ENCODE assay signal across 11 cellular contexts in genomic region chr16:20897897-20898296, GRCh38. TPM values are rescaled to one million over a fixed set of nuclear protein-coding genes. Genes with fewer than 3 reads are reported as not detected.
A peak's percentile ranks its signal among the peaks of the same experiment; 100 is the strongest.
DNase-seq lines count a peak whose midpoint lies in the region; ATAC-seq, FAIRE-seq and TF ChIP-seq lines count a peak whose summit lies in the region.
"Had no signal": no experiment of that assay in that cellular context is flagged by ENCODE, and none has a peak within 500 bp of the region (broad histone marks: within the 10 kb centered on the region; RNA-seq: fewer than 3 reads in every experiment).

No MANE protein-coding gene starts in this region.

- no peak for FAIRE-seq in keratinocyte (lab: Jason Lieb, UNC)

- H3K4me3 Mint-ChIP-seq in activated CD8-positive, alpha-beta memory T cell treated with anti-CD3 and anti-CD28 coated beads, Interleukin-2, amount 10 ng/mL, durations not matched to agents 7 days and 5 days, result peak overlapping the region; percentile 97
- H3K4me3 Mint-ChIP-seq in stimulated activated naive CD8-positive, alpha-beta T cell treated with anti-CD3 and anti-CD28 coated beads, Interleukin-15, amount 100 ng/mL, for 72 hours, result peak overlapping the region; percentile 6 to 32
- peak overlapping the region in 1 of 2 experiments; percentile 17; a peak in 1 of 5 replicates for H3K4me3 Mint-ChIP-seq in H9

- dilution Hi-C loops in keratinocyte (cut with MboI; ENCODE audit: extremely low pct_ligation_motif_present, low sequenced_read_pairs), result no loop called here

- H2BK5ac ChIP-seq in H9 (ENCODE audit: insufficient read length, low read length), result no peak overlapping the region

- H3K9ac ChIP-seq in adipocyte (ENCODE audit: low read length) (peak overlapping the region; percentile 99), keratinocyte (ENCODE audit: control insufficient read depth, extremely low read depth, insufficient read depth, low read length) (no peak overlapping the region), H9 (ENCODE audit: extremely low read depth, insufficient read length, low read length) (no peak overlapping the region)

- H3K36me3 ChIP-seq in adipocyte (ENCODE audit: control insufficient read depth, insufficient read depth, low read length, severe bottlenecking), result peaks cover 49% of the 10 kb centered on the region
- H3K36me3 ChIP-seq in keratinocyte (ENCODE audit: control insufficient read depth in 2 of 2, extremely low read depth in 1 of 2, insufficient read depth in 2 of 2, low read length in 2 of 2), result peaks cover 10 to 18% of the 10 kb centered on the region in 2 experiments
- no peaks in the 10 kb centered on the region for H3K36me3 ChIP-seq in testis (ENCODE audit: low read depth, missing control alignments)

- CTCF ChIA-PET in activated CD8-positive, alpha-beta memory T cell treated with anti-CD3 and anti-CD28 coated beads, Interleukin-2, amount 10 ng/mL, durations not matched to agents 7 days and 5 days (lab: Charles Lee), result interaction anchor here (0.5 to 3.7 kb wide), 4 partner anchors 14 to 46 kb away, joined by 3 to 24 read pairs (median 3); no protein-coding TSS in a partner anchor

- H3K4ac ChIP-seq in H9 (ENCODE audit: low read depth, low read length), result no peak overlapping the region

- no peaks in the 10 kb centered on the region for H3K9me3 Mint-ChIP-seq in activated CD8-positive, alpha-beta memory T cell treated with anti-CD3 and anti-CD28 coated beads, Interleukin-2, amount 10 ng/mL, durations not matched to agents 7 days and 5 days (ENCODE audit: low read depth)
- H3K9me3 Mint-ChIP-seq in stimulated activated naive CD8-positive, alpha-beta T cell treated with anti-CD3 and anti-CD28 coated beads, Interleukin-15, amount 100 ng/mL, for 72 hours, result no peaks in the 10 kb centered on the region
- no peaks in the 10 kb centered on the region; a peak in 1 of 5 replicates for H3K9me3 Mint-ChIP-seq in H9

- peak overlapping the region; percentile 7 for H3K27ac ChIP-seq in keratinocyte (ENCODE audit: control insufficient read depth, insufficient read depth, low read length)
- no peak overlapping the region for H3K27ac ChIP-seq in testis
- no peak overlapping the region for H3K27ac ChIP-seq in H9 (ENCODE audit: insufficient read length, low read depth, low read length)

- H3K23me2 ChIP-seq in H9 (ENCODE audit: insufficient read length, low read depth, low read length, poor library complexity, severe bottlenecking), result peaks cover 14% of the 10 kb centered on the region

- H3K14ac ChIP-seq in H9 (ENCODE audit: insufficient read depth, low read length), result no peak overlapping the region

- peak overlapping the region; percentile 37 for H3K27ac Mint-ChIP-seq in activated CD8-positive, alpha-beta memory T cell treated with anti-CD3 and anti-CD28 coated beads, Interleukin-2, amount 10 ng/mL, durations not matched to agents 7 days and 5 days
- H3K27ac Mint-ChIP-seq in stimulated activated naive CD8-positive, alpha-beta T cell treated with anti-CD3 and anti-CD28 coated beads, Interleukin-15, amount 100 ng/mL, for 72 hours, result no peak overlapping the region
- no peak overlapping the region for H3K27ac Mint-ChIP-seq in H9

- no peak overlapping the region for H3K18ac ChIP-seq in H9 (ENCODE audit: insufficient read length, low read depth, low read length)

- no peaks in the 10 kb centered on the region for H3K27me3 ChIP-seq in adipocyte (replicated peaks; ENCODE audit: control insufficient read depth, insufficient read depth, low read length)
- no peaks in the 10 kb centered on the region for H3K27me3 ChIP-seq in keratinocyte (ENCODE audit: control insufficient read depth, extremely low read depth, insufficient read depth, low read length)
- no peaks in the 10 kb centered on the region for H3K27me3 ChIP-seq in testis
- no peaks in the 10 kb centered on the region for H3K27me3 ChIP-seq in H9 (ENCODE audit: insufficient read depth, low read length)

- ATAC-seq in activated CD8-positive, alpha-beta memory T cell treated with anti-CD3 and anti-CD28 coated beads, Interleukin-2, amount 10 ng/mL, durations not matched to agents 7 days and 5 days, result no peak
- no peak for ATAC-seq in stimulated activated naive CD8-positive, alpha-beta T cell treated with anti-CD3 and anti-CD28 coated beads, Interleukin-15, amount 100 ng/mL, for 72 hours
- ATAC-seq: left lobe of liver had no signal

- H4K8ac ChIP-seq in H9 (replicated peaks; ENCODE audit: insufficient read length, low read depth, low read length), result no peak overlapping the region

- H2BK15ac ChIP-seq in H9 (ENCODE audit: low read depth, low read length), result no peak overlapping the region

- H3K79me2 ChIP-seq in keratinocyte (ENCODE audit: control insufficient read depth, insufficient read depth, low read length) (peaks cover 74% of the 10 kb centered on the region), H9 (ENCODE audit: insufficient read depth, low read length) (peaks cover 17% of the 10 kb centered on the region; the same call in 1 of the 2 replicates)

- H2AK5ac ChIP-seq in H9 (ENCODE audit: insufficient read length, low read length), result no peak overlapping the region

- H4K20me1 ChIP-seq in keratinocyte (ENCODE audit: control insufficient read depth, extremely low read depth, insufficient read depth, low read length) (no peaks in the 10 kb centered on the region), H9 (ENCODE audit: control insufficient read depth, insufficient read depth, insufficient read length) (no peaks in the 10 kb centered on the region)

- H3K36me3 Mint-ChIP-seq in activated CD8-positive, alpha-beta memory T cell treated with anti-CD3 and anti-CD28 coated beads, Interleukin-2, amount 10 ng/mL, durations not matched to agents 7 days and 5 days, result peaks cover 54% of the 10 kb centered on the region
- peaks cover 7 to 27% (median 14%) of the 10 kb centered on the region in 3 experiments for H3K36me3 Mint-ChIP-seq in H9 (ENCODE audit: insufficient read depth in 1 of 3, low read depth in 3 of 3)

- H3K4me3 ChIP-seq in adipocyte (ENCODE audit: low read length) (peak overlapping the region; percentile 97), keratinocyte (ENCODE audit: control insufficient read depth in 2 of 3, extremely low read depth in 1 of 3, insufficient read depth in 2 of 3, low read depth in 1 of 3, low read length in 3 of 3) (no peak overlapping the region), testis (no peak overlapping the region)

- H2AFZ ChIP-seq in keratinocyte (ENCODE audit: control insufficient read depth, low read length), result no peak overlapping the region
- no peak overlapping the region for H2AFZ ChIP-seq in H9 (ENCODE audit: low read length)

- DNase-seq in activated CD8-positive, alpha-beta memory T cell treated with anti-CD3 and anti-CD28 coated beads, Interleukin-2, amount 10 ng/mL, durations not matched to agents 7 days and 5 days, result no peak
- DNase-seq in activated CD8-positive, alpha-beta memory T cell treated with anti-CD3 and anti-CD28 coated beads, Interleukin-2, amount 50 U/mL, for 48 hours, result no peak
- DNase-seq in adipocyte (ENCODE audit: low read depth), result no peak
- no peak for DNase-seq in keratinocyte (ENCODE audit: low read depth, low spot score)
- no peak for DNase-seq in stimulated activated naive CD8-positive, alpha-beta T cell treated with anti-CD3 and anti-CD28 coated beads, Interleukin-15, amount 100 ng/mL, for 72 hours
- DNase-seq in testis, result no peak
- DNase-seq in H9, result no peak
- DNase-seq in DMS153 treated with DMSO at 0.1 percent for 48 hours (lab: John Stamatoyannopoulos, UW; ENCODE audit: unreplicated experiment), result no peak
- DNase-seq: dermis blood vessel endothelial cell, NCI-H1048 had no signal

- no peak for TF ChIP-seq POLR2A in testis (IDR thresholded peaks at IDR 0.05)

- H2BK20ac ChIP-seq in H9 (ENCODE audit: low read depth, low read length, poor library complexity, severe bottlenecking), result no peak overlapping the region

- 48 to 52% methylated on average over 3 of the region's 3 CpGs for WGBS in testis, 2 donors
- WGBS in H9 (ENCODE audit: extremely low coverage, insufficient read length, low lambda C conversion rate), result no CpG with 5 or more reads among the region's 3 CpGs

- TF ChIP-seq CTCF in keratinocyte (optimal IDR thresholded peaks at IDR 0.05 in 1 of 3, IDR thresholded peaks at IDR 0.05 in 1 of 3, conservative IDR thresholded peaks at IDR 0.05 in 1 of 3; ENCODE audit: extremely low read depth in 1 of 3, insufficient read depth in 2 of 3, low read length in 3 of 3) (no peak), testis (IDR thresholded peaks at IDR 0.05) (no peak), H9 (conservative IDR thresholded peaks at IDR 0.05) (no peak)

- H3K4me1 ChIP-seq in adipocyte (ENCODE audit: control insufficient read depth, insufficient read depth, low read length), result peaks cover 68% of the 10 kb centered on the region
- H3K4me1 ChIP-seq in keratinocyte (ENCODE audit: control insufficient read depth, extremely low read depth, insufficient read depth, low read length), result peaks cover 35% of the 10 kb centered on the region
- H3K4me1 ChIP-seq in testis, result peaks cover 26% of the 10 kb centered on the region
- no peaks in the 10 kb centered on the region for H3K4me1 ChIP-seq in H9 (ENCODE audit: insufficient read depth, low read length)

- no peak overlapping the region for H2BK120ac ChIP-seq in H9 (ENCODE audit: low read depth, low read length, poor library complexity, severe bottlenecking)

- H3K79me1 ChIP-seq in H9 (ENCODE audit: insufficient read depth, low read depth, low read length, poor library complexity, severe bottlenecking), result peaks cover 5% of the 10 kb centered on the region

- H3K27me3 Mint-ChIP-seq in activated CD8-positive, alpha-beta memory T cell treated with anti-CD3 and anti-CD28 coated beads, Interleukin-2, amount 10 ng/mL, durations not matched to agents 7 days and 5 days, result no peaks in the 10 kb centered on the region
- H3K27me3 Mint-ChIP-seq in stimulated activated naive CD8-positive, alpha-beta T cell treated with anti-CD3 and anti-CD28 coated beads, Interleukin-15, amount 100 ng/mL, for 72 hours, result no peaks in the 10 kb centered on the region
- no peaks in the 10 kb centered on the region for H3K27me3 Mint-ChIP-seq in H9 (ENCODE audit: low read depth)

- no peak overlapping the region for H4K5ac ChIP-seq in H9 (ENCODE audit: insufficient read length, low read depth, low read length)

- no peak overlapping the region for H4K91ac ChIP-seq in H9 (ENCODE audit: insufficient read length, low read depth, low read length)

- no peak overlapping the region for H3K56ac ChIP-seq in H9 (ENCODE audit: insufficient read length, low read depth, low read length)

- peaks cover 60% of the 10 kb centered on the region for H3K4me1 Mint-ChIP-seq in activated CD8-positive, alpha-beta memory T cell treated with anti-CD3 and anti-CD28 coated beads, Interleukin-2, amount 10 ng/mL, durations not matched to agents 7 days and 5 days
- H3K4me1 Mint-ChIP-seq in stimulated activated naive CD8-positive, alpha-beta T cell treated with anti-CD3 and anti-CD28 coated beads, Interleukin-15, amount 100 ng/mL, for 72 hours, result peaks cover 52% of the 10 kb centered on the region
- H3K4me1 Mint-ChIP-seq in H9, result peaks cover 32 to 36% of the 10 kb centered on the region in 2 experiments

- intact Hi-C loops in testis (cut with DNase I; ENCODE audit: low total_unique reads), result no loop called here

- H3K9me1 ChIP-seq in keratinocyte (ENCODE audit: control insufficient read depth, extremely low read depth, insufficient read depth, low read length), result peaks cover 5% of the 10 kb centered on the region

- H3K9me3 ChIP-seq in adipocyte (ENCODE audit: control insufficient read depth, low read length) (no peaks in the 10 kb centered on the region), keratinocyte (ENCODE audit: control insufficient read depth, low read depth, low read length) (no peaks in the 10 kb centered on the region), testis (no peaks in the 10 kb centered on the region), H9 (ENCODE audit: control insufficient read depth, low read depth, low read length) (no peaks in the 10 kb centered on the region)

- H2BK12ac ChIP-seq in H9 (ENCODE audit: insufficient read length, low read depth, low read length), result no peak overlapping the region

- no peak overlapping the region for H3K23ac ChIP-seq in H9 (ENCODE audit: insufficient read length, low read depth, low read length)

- H3K4me2 ChIP-seq in keratinocyte (ENCODE audit: control insufficient read depth, extremely low read depth, insufficient read depth, low read depth, low read length) (peak overlapping the region; percentile 93), H9 (ENCODE audit: insufficient read depth, insufficient read length, low read length) (no peak overlapping the region)

- no peak overlapping the region for H3T11ph ChIP-seq in H9 (ENCODE audit: low read length)

RNA-seq across cellular contexts. Expression of gene DCUN1D3, which starts 2.3 kb away (rescaled TPM):
- 10 to 100 TPM; 18.1 to 24.4 TPM for total RNA-seq in activated CD8-positive, alpha-beta memory T cell treated with anti-CD3 and anti-CD28 coated beads, Interleukin-2, amount 10 ng/mL, durations not matched to agents 7 days and 5 days
- polyA plus RNA-seq in keratinocyte (8.0 to 10.0 TPM (median 9.4 TPM) in 3 replicates), testis (ENCODE audit: insufficient read depth, low read depth, low replicate concordance) (19.5 TPM)
- polyA plus RNA-seq in keratinocyte (2011; ENCODE audit: low read depth), result 14.8 TPM
- polyA plus RNA-seq in keratinocyte (2011; cell fraction: cytosol; rRNA removed), result 7.1 and 9.8 TPM in 2 replicates
- 12.2 and 15.4 TPM in 2 replicates for polyA plus RNA-seq in keratinocyte (2011; cell fraction: nucleus; rRNA removed)
- polyA plus RNA-seq in keratinocyte (2012; ENCODE audit: low replicate concordance), result 11.5 and 28.0 TPM in 2 replicates
- polyA minus RNA-seq in keratinocyte, result 18.5 to 29.4 TPM (median 27.1 TPM) in 3 replicates
- polyA minus RNA-seq in keratinocyte (2011; cell fraction: cytosol; rRNA and poly(A)+ RNA removed), result 14.8 TPM
- 13.1 and 21.9 TPM in 2 replicates for polyA minus RNA-seq in keratinocyte (2011; cell fraction: nucleus; rRNA and poly(A)+ RNA removed)
- total RNA-seq in testis (10 to 100 TPM; 15.2 to 16.5 TPM), H9 (2021) (16.1 and 17.7 TPM in 2 replicates)

RNA-seq across cellular contexts. Expression of gene LYRM1, which starts 2.7 kb away (rescaled TPM):
- 10 to 100 TPM; 38.6 to 47.7 TPM for total RNA-seq in activated CD8-positive, alpha-beta memory T cell treated with anti-CD3 and anti-CD28 coated beads, Interleukin-2, amount 10 ng/mL, durations not matched to agents 7 days and 5 days
- 13.1 to 27.1 TPM (median 21.7 TPM) in 3 replicates for polyA plus RNA-seq in keratinocyte
- polyA plus RNA-seq in keratinocyte (2011; ENCODE audit: low read depth), result 13.0 TPM
- polyA plus RNA-seq in keratinocyte (2011; cell fraction: cytosol; rRNA removed), result 19.7 and 28.4 TPM in 2 replicates
- polyA plus RNA-seq in keratinocyte (2011; cell fraction: nucleus; rRNA removed), result 6.4 and 10.7 TPM in 2 replicates
- polyA plus RNA-seq in keratinocyte (2012; ENCODE audit: low replicate concordance), result 22.6 and 25.4 TPM in 2 replicates
- 2.3 to 12.0 TPM (median 5.1 TPM) in 3 replicates for polyA minus RNA-seq in keratinocyte
- 16.9 TPM for polyA minus RNA-seq in keratinocyte (2011; cell fraction: cytosol; rRNA and poly(A)+ RNA removed)
- polyA minus RNA-seq in keratinocyte (2011; cell fraction: nucleus; rRNA and poly(A)+ RNA removed), result 0.85 and 1.8 TPM in 2 replicates
- 10 to 100 TPM; 30.2 to 43.0 TPM for total RNA-seq in testis
- polyA plus RNA-seq in testis (ENCODE audit: insufficient read depth, low read depth, low replicate concordance), result 87.2 TPM
- 9.6 and 10.6 TPM in 2 replicates for total RNA-seq in H9 (2021)
